In genomic region chr15:74395319-74396145, GRCh38 we compare ENCODE assay signal across 19 cellular contexts. TPM values are rescaled to one million over a fixed set of nuclear protein-coding genes. Genes with fewer than 3 reads are reported as not detected.
DNase-seq lines count a peak whose midpoint lies in the region; ATAC-seq, FAIRE-seq and TF ChIP-seq lines count a peak whose summit lies in the region.
"Had no signal": no experiment of that assay in that cellular context is flagged by ENCODE, and none has a peak within 500 bp of the region (broad histone marks: within the 10 kb centered on the region; RNA-seq: fewer than 3 reads in every experiment).

No MANE protein-coding gene starts in this region.

- no peak for TF ChIP-seq CTCF in smooth muscle cell (IDR thresholded peaks at IDR 0.05; ENCODE audit: borderline replicate concordance, insufficient read depth, poor library complexity, severe bottlenecking)
- TF ChIP-seq CTCF in GM13976 (IDR thresholded peaks at IDR 0.05; ENCODE audit: borderline replicate concordance, control extremely low read depth, extremely low read depth, insufficient read depth, missing control alignments) = no peak

- H3K9ac ChIP-seq in smooth muscle cell (ENCODE audit: low read depth) = peak overlapping the region; percentile 72

- H3K4me1 Mint-ChIP-seq in activated T-cell treated with anti-CD3 and anti-CD28 coated beads, Interleukin-2, amount 50 U/mL, for 24 hours (ENCODE audit: low read depth) = peaks cover 95% of the 10 kb centered on the region
- peaks cover 37 to 85% (median 80%) of the 10 kb centered on the region in 3 donors for H3K4me1 Mint-ChIP-seq in IgD-negative memory B cell
- H3K4me1 Mint-ChIP-seq in dendritic cell treated with granulocyte-macrophage colony-stimulating factor and Interleukin-4, amounts not matched to agents 40 ng/mL and 50 ng/mL, for 4 days (ENCODE audit: low read depth) = peaks cover 78% of the 10 kb centered on the region

- no peaks in the 10 kb centered on the region for H3K79me2 ChIP-seq in smooth muscle cell (ENCODE audit: low read depth)

- no peak for ATAC-seq in GM18519 (IDR thresholded peaks at IDR 0.05; ENCODE audit: low FRiP score, unreplicated experiment)

- no peak for DNase-seq in activated T-cell treated with anti-CD3 and anti-CD28 coated beads, Interleukin-2, amount 50 U/mL, for 24 hours
- no peak for DNase-seq in activated T-cell treated with anti-CD3 and anti-CD28 coated beads, Interleukin-2, amount 50 U/mL, for 1 hour
- DNase-seq in smooth muscle cell (lab: John Stamatoyannopoulos, UW; ENCODE audit: unreplicated experiment) = no peak
- no peak for DNase-seq in frontal cortex (ENCODE audit: low spot score in 2 of 2)
- DNase-seq in GM13976 (ENCODE audit: low spot score) = no peak
- DNase-seq: amniotic stem cell, colonic mucosa, DMS53, esophagus squamous epithelium, mammary epithelial cell, NCI-H187, NCI-H526, ovary, T-helper 9 cell, thyroid gland had no signal

- no peaks in the 10 kb centered on the region for H3F3A ChIP-seq in smooth muscle cell (ENCODE audit: low read depth)

- H3K4me2 ChIP-seq in smooth muscle cell = peak overlapping the region; percentile 18

- peaks cover 18% of the 10 kb centered on the region for H3K4me1 ChIP-seq in smooth muscle cell (ENCODE audit: low read depth)
- H3K4me1 ChIP-seq: colonic mucosa, thyroid gland had no signal

- H3K27ac Mint-ChIP-seq in activated T-cell treated with anti-CD3 and anti-CD28 coated beads, Interleukin-2, amount 50 U/mL, for 24 hours = peak overlapping the region; percentile 97
- peak overlapping the region; percentile 90 to 99 (median 95) for H3K27ac Mint-ChIP-seq in IgD-negative memory B cell
- peak overlapping the region; percentile 61 for H3K27ac Mint-ChIP-seq in dendritic cell treated with granulocyte-macrophage colony-stimulating factor and Interleukin-4, amounts not matched to agents 40 ng/mL and 50 ng/mL, for 4 days

- in situ Hi-C loops in GM13976 (cut with MboI; ENCODE audit: low sequenced_read_pairs, unreplicated experiment) = no loop called here

- intact Hi-C loops in dendritic cell treated with granulocyte-macrophage colony-stimulating factor and Interleukin-4, amounts not matched to agents 40 ng/mL and 50 ng/mL, for 4 days (cut with micrococcal nuclease) = no loop called here

- H3K4me3 ChIP-seq in smooth muscle cell = no peak overlapping the region
- H3K4me3 ChIP-seq: colonic mucosa, esophagus squamous epithelium, ovary, thyroid gland had no signal

- WGBS in smooth muscle cell (ENCODE audit: low lambda C conversion rate) = 90% methylated on average over 17 of the region's 17 CpGs

- no peak for FAIRE-seq in frontal cortex (lab: Jason Lieb, UNC)

- H3K36me3 Mint-ChIP-seq in activated T-cell treated with anti-CD3 and anti-CD28 coated beads, Interleukin-2, amount 50 U/mL, for 24 hours (ENCODE audit: low read depth) = no peaks in the 10 kb centered on the region
- no peaks in the 10 kb centered on the region for H3K36me3 Mint-ChIP-seq in IgD-negative memory B cell
- no peaks in the 10 kb centered on the region for H3K36me3 Mint-ChIP-seq in dendritic cell treated with granulocyte-macrophage colony-stimulating factor and Interleukin-4, amounts not matched to agents 40 ng/mL and 50 ng/mL, for 4 days (ENCODE audit: low read depth)

- H2AFZ ChIP-seq in smooth muscle cell (ENCODE audit: low read depth) = no peak overlapping the region

- H3K36me3 ChIP-seq in smooth muscle cell (ENCODE audit: low read depth) = no peaks in the 10 kb centered on the region
- H3K36me3 ChIP-seq: colonic mucosa, esophagus squamous epithelium, ovary, thyroid gland had no signal

- no peaks in the 10 kb centered on the region for H3K27me3 Mint-ChIP-seq in activated T-cell treated with anti-CD3 and anti-CD28 coated beads, Interleukin-2, amount 50 U/mL, for 24 hours
- no peaks in the 10 kb centered on the region for H3K27me3 Mint-ChIP-seq in IgD-negative memory B cell
- H3K27me3 Mint-ChIP-seq in dendritic cell treated with granulocyte-macrophage colony-stimulating factor and Interleukin-4, amounts not matched to agents 40 ng/mL and 50 ng/mL, for 4 days = peaks cover 36% of the 10 kb centered on the region

- peak overlapping the region; percentile 6 for H3K4me3 Mint-ChIP-seq in activated T-cell treated with anti-CD3 and anti-CD28 coated beads, Interleukin-2, amount 50 U/mL, for 24 hours
- H3K4me3 Mint-ChIP-seq in IgD-negative memory B cell = peak overlapping the region in 2 of 4 donors; percentile 44 to 90
- H3K4me3 Mint-ChIP-seq in dendritic cell treated with granulocyte-macrophage colony-stimulating factor and Interleukin-4, amounts not matched to agents 40 ng/mL and 50 ng/mL, for 4 days = no peak overlapping the region

- H3K9me3 ChIP-seq in smooth muscle cell (replicated peaks; ENCODE audit: low read depth) = no peaks in the 10 kb centered on the region
- H3K9me3 ChIP-seq: colonic mucosa, esophagus squamous epithelium, ovary, thyroid gland had no signal

- no peaks in the 10 kb centered on the region for H4K20me1 ChIP-seq in smooth muscle cell (ENCODE audit: low read depth)

- no peaks in the 10 kb centered on the region for H3K27me3 ChIP-seq in smooth muscle cell (ENCODE audit: low read depth)
- H3K27me3 ChIP-seq: colonic mucosa, ovary, thyroid gland had no signal

- peak overlapping the region; percentile 94 for H3K27ac ChIP-seq in smooth muscle cell (ENCODE audit: low read depth)
- H3K27ac ChIP-seq: colonic mucosa, esophagus squamous epithelium, ovary, thyroid gland had no signal

- H3K9me3 Mint-ChIP-seq in activated T-cell treated with anti-CD3 and anti-CD28 coated beads, Interleukin-2, amount 50 U/mL, for 24 hours = no peaks in the 10 kb centered on the region
- no peaks in the 10 kb centered on the region for H3K9me3 Mint-ChIP-seq in IgD-negative memory B cell
- H3K9me3 Mint-ChIP-seq in dendritic cell treated with granulocyte-macrophage colony-stimulating factor and Interleukin-4, amounts not matched to agents 40 ng/mL and 50 ng/mL, for 4 days = no peaks in the 10 kb centered on the region

RNA-seq across cellular contexts. Expression of gene CYP11A1, which starts 28.1 kb away (rescaled TPM):
- polyA plus RNA-seq in IgD-negative memory B cell (not detected), smooth muscle cell (3.5 and 5.1 TPM in 2 replicates)
- total RNA-seq in smooth muscle cell (2.2 and 6.6 TPM in 2 replicates), frontal cortex (not detected)
- total RNA-seq: RPMI7951 had no signal
- polyA plus RNA-seq: mammary epithelial cell had no signal

RNA-seq across cellular contexts. Expression of gene SEMA7A, which starts 38.2 kb away (rescaled TPM):
- polyA plus RNA-seq in IgD-negative memory B cell = 5.0 TPM
- 33.7 and 44.5 TPM in 2 replicates for total RNA-seq in smooth muscle cell
- polyA plus RNA-seq in smooth muscle cell = 9.3 and 14.9 TPM in 2 replicates
- 21.6 TPM for total RNA-seq in frontal cortex
